In the genomic region with DNA sequence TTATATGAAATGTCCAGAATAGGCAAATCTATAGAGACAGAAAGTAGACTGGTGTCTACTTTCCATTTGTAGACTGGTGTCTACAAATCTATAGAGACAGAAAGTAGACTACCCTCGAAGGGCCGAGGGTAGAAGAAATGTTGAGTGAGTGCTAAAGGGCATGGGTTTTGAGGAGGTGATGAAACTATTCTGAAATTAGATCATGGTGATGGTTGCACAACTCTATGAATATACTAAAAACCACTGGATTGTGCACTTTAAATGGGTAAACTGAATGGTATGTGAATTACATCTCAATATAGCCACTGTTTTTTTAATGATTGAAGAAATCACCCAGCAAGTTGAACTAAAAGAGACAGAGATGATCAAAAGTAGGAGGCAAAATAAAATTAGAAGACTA, we compare ENCODE assay signal across 12 cellular contexts. TPM values are rescaled to one million over a fixed set of nuclear protein-coding genes. Genes with fewer than 3 reads are reported as not detected.
DNase-seq lines count a peak whose midpoint lies in the region; ATAC-seq and TF ChIP-seq lines count a peak whose summit lies in the region.
"Had no signal": no experiment of that assay in that cellular context is flagged by ENCODE, and none has a peak within 500 bp of the region (broad histone marks: within the 10 kb centered on the region; RNA-seq: fewer than 3 reads in every experiment).

No MANE protein-coding gene starts in this region.

- POLR2A ChIA-PET in HCT116 (lab: Charles Lee) = no interaction called here

- H3K9ac ChIP-seq in HCT116 (ENCODE audit: low read length) = no peak overlapping the region

- TF ChIP-seq CTCF in HCT116 (IDR thresholded peaks at IDR 0.05 in 2 of 3, conservative IDR thresholded peaks at IDR 0.05 in 1 of 3; ENCODE audit: borderline replicate concordance in 1 of 3, insufficient read depth in 1 of 3, low read depth in 2 of 3, low read length in 2 of 3) = no peak
- TF ChIP-seq CTCF in fibroblast of the aortic adventitia (IDR thresholded peaks at IDR 0.05; ENCODE audit: insufficient read depth, low read length) = no peak

- H3K36me3 ChIP-seq in ACC112 (ENCODE audit: insufficient read depth, low read length) (peaks cover 32% of the 10 kb centered on the region), HCT116 (ENCODE audit: control insufficient read depth in 1 of 2, insufficient read depth in 2 of 2, low read length in 2 of 2) (peaks cover 14 to 37% of the 10 kb centered on the region in 2 experiments)

- no TSS peak for BruUV-seq in HCT116 (replicated peaks; lab: Mats Ljungman, UMichigan)

- peaks cover 27% of the 10 kb centered on the region for H3K4me1 ChIP-seq in ACC112 (ENCODE audit: control insufficient read depth, insufficient read depth, low read length, unreplicated experiment)
- H3K4me1 ChIP-seq in HCT116 (ENCODE audit: control insufficient read depth in 1 of 2, insufficient read depth in 2 of 2, low read length in 2 of 2) = no peaks in the 10 kb centered on the region

- H3K4me2 ChIP-seq in HCT116 (ENCODE audit: low read length) = no peak overlapping the region

- peak overlapping the region; percentile 56 for H3K27ac ChIP-seq in ACC112 (ENCODE audit: low read depth, low read length)
- no peak overlapping the region for H3K27ac ChIP-seq in HCT116 (ENCODE audit: low read depth, low read length)

- H3K4me3 ChIP-seq in ACC112 (ENCODE audit: low read depth, low read length) = no peak overlapping the region
- H3K4me3 ChIP-seq in HCT116 (replicated peaks in 1 of 2; ENCODE audit: low read depth in 1 of 2, low read length in 2 of 2) = no peak overlapping the region
- no peak overlapping the region for H3K4me3 ChIP-seq in fibroblast of the aortic adventitia (ENCODE audit: low read depth, low read length)

- no peak for TF ChIP-seq RAD21 in HCT116 (IDR thresholded peaks at IDR 0.05; ENCODE audit: low read depth)

- H2AFZ ChIP-seq in ACC112 (ENCODE audit: low read length, unreplicated experiment) (no peak overlapping the region), HCT116 (ENCODE audit: low read depth, low read length, poor library complexity, severe bottlenecking) (no peak overlapping the region)

- RAD21 ChIA-PET in HCT116 (lab: Charles Lee; ENCODE audit: low non-redundant PET in 1 of 2, low total read pairs in 2 of 2, uncharacterized antibody in 2 of 2, unreplicated experiment in 2 of 2) = no interaction called here

- intact Hi-C loops in HCT116 (cut with micrococcal nuclease) = no loop called here

- H4K20me1 ChIP-seq in HCT116 (ENCODE audit: insufficient read depth) = no peaks in the 10 kb centered on the region

- CTCF ChIA-PET in HCT116 (lab: Charles Lee) = no interaction called here

- no peak for ATAC-seq in HCT116
- no peak for ATAC-seq in HG03280 (IDR thresholded peaks at IDR 0.05; ENCODE audit: unreplicated experiment)

- H3K79me2 ChIP-seq in ACC112 (ENCODE audit: control insufficient read depth, insufficient read depth, low read length, unreplicated experiment) = no peaks in the 10 kb centered on the region
- no peaks in the 10 kb centered on the region for H3K79me2 ChIP-seq in HCT116 (ENCODE audit: insufficient read depth, low read length)

- H3K27me3 ChIP-seq in ACC112 (ENCODE audit: insufficient read depth, low read length) (no peaks in the 10 kb centered on the region), HCT116 (ENCODE audit: insufficient read depth, low read length) (no peaks in the 10 kb centered on the region)

- H3K9me2 ChIP-seq in HCT116 (ENCODE audit: insufficient read depth) = no peaks in the 10 kb centered on the region

- no peak for TF ChIP-seq POLR2A in HCT116 (IDR thresholded peaks at IDR 0.05; ENCODE audit: borderline replicate concordance, extremely low read depth, insufficient read depth, insufficient read length)

- H3K9me3 ChIP-seq in HCT116 (ENCODE audit: control insufficient read depth in 1 of 2, insufficient read depth in 1 of 2, low read depth in 1 of 2, low read length in 2 of 2) = no peaks in the 10 kb centered on the region

- in situ Hi-C loops in SK-MEL-5 (cut with HindIII; ENCODE audit: low pct_unique_long_range_greater_than_20kb, low sequenced_read_pairs) = no loop called here

- DNase-seq in HCT116 (ENCODE audit: low read depth, low spot score) (no peak), SK-MEL-5 (ENCODE audit: low read depth, low spot score) (peak; percentile 6), fibroblast of the aortic adventitia (ENCODE audit: low read depth) (peak; percentile 92), T-helper 2 cell (no peak), NCI-H1048 (lab: John Stamatoyannopoulos, UW) (no peak), ureter (ENCODE audit: low spot score) (no peak)
- DNase-seq: C1 segment of cervical spinal cord, glutamatergic neuron, NCI-H2081 treated with DMSO at 0.1 percent for 48 hours, RPMI8226 had no signal

TF ChIP-seq in HCT116, 20 proteins besides CTCF, POLR2A, EP300 and RAD21:
- TF ChIP-seq ZFX (IDR thresholded peaks at IDR 0.05) (no peak), CEBPB (IDR thresholded peaks at IDR 0.05; ENCODE audit: low read depth) (peak; percentile 27; the same call in 1 of the 2 replicates), EZH2phosphoT487 (IDR thresholded peaks at IDR 0.05; ENCODE audit: borderline replicate concordance) (no peak)

RNA-seq across cellular contexts. Expression of a gene that starts 27.9 kb away (rescaled TPM):
- total RNA-seq in HCT116 (2021; ENCODE audit: unreplicated experiment) = 54.1 TPM
- polyA plus RNA-seq in HCT116 (2012) = 28.5 and 29.5 TPM in 2 replicates
- total RNA-seq in SK-MEL-5 (2014; rRNA removed; shearing (Covaris generic)) = 25.9 and 30.7 TPM in 2 replicates
- 22.1 and 32.2 TPM in 2 replicates for polyA plus RNA-seq in SK-MEL-5 (2015; cell fraction: cytosol; rRNA removed)
- polyA plus RNA-seq in SK-MEL-5 (2015; cell fraction: nucleus; rRNA removed) = 109 and 166 TPM in 2 replicates
- total RNA-seq in fibroblast of the aortic adventitia (ENCODE audit: low replicate concordance) = 71.9 and 106 TPM in 2 replicates
- total RNA-seq in ureter = 73.0 TPM

RNA-seq across cellular contexts. Expression of a gene that starts 52.3 kb away (rescaled TPM):
- total RNA-seq in HCT116 (2021; ENCODE audit: unreplicated experiment) = 1.9 TPM
- 0.49 and 0.66 TPM in 2 replicates for polyA plus RNA-seq in HCT116 (2012)
- 0.87 and 0.90 TPM in 2 replicates for total RNA-seq in SK-MEL-5 (2014; rRNA removed; shearing (Covaris generic))
- 1.3 and 1.7 TPM in 2 replicates for polyA plus RNA-seq in SK-MEL-5 (2015; cell fraction: cytosol; rRNA removed)
- 0.62 and 1.1 TPM in 2 replicates for polyA plus RNA-seq in SK-MEL-5 (2015; cell fraction: nucleus; rRNA removed)
- 43.9 and 108 TPM in 2 replicates for total RNA-seq in fibroblast of the aortic adventitia (ENCODE audit: low replicate concordance)
- 16.4 TPM for total RNA-seq in ureter

Comparison
In these comparisons a context has a peak if more than half of its experiments do, and no peak if none do; other contexts are left out.
1. DNase-seq: peak in SK-MEL-5 (single experiment) and fibroblast of the aortic adventitia (single experiment); none in HCT116 (single experiment), T-helper 2 cell (0 of 5), NCI-H1048 (single experiment) and ureter (single experiment).